ENCODE assay signal across 1 cellular context in the genomic region with DNA sequence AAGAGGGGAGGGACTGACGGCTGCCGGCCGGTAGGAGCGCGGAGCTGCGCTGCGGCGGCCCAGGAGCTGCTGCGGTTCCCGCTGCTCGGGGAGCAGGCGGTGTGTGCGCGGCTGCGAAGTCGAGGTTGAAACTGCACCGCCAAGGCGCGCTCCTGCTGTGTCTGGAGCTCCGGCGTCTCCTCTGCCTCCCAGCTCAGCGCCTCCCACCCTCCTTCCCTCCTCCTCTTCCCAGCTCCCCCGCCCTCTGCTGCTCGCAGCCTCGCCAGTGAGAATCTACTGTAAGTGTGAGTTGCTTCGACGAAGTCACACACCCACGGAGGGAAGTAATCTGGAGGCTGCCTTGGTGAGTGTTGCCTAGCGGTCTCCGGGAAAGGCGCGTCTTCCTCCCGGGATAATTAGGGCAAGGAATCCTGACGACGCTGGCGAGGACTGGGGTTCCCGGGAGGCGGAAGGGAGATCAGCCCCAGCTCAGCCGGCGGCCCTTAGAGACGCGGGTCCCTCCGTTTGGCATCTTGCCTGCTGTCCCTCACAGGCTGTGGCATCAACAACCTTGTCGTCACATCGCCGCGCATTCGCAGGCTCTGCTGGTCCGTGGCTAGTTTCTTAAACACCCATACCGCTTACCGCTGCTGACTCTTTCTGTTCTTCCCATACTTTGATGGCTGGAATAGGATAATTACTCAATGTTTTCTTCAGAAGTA.
TF ChIP-seq lines count a peak whose summit lies in the region.

A gene (minus strand): TSS at position 159 of the 701 bp plus-strand sequence. CDS start 747 bp downstream, outside the sequence.

TF ChIP-seq in WTC11, 78 proteins besides CTCF, POLR2A, EP300 and RAD21 (continued from another document):
- TF ChIP-seq, protein P1, sequence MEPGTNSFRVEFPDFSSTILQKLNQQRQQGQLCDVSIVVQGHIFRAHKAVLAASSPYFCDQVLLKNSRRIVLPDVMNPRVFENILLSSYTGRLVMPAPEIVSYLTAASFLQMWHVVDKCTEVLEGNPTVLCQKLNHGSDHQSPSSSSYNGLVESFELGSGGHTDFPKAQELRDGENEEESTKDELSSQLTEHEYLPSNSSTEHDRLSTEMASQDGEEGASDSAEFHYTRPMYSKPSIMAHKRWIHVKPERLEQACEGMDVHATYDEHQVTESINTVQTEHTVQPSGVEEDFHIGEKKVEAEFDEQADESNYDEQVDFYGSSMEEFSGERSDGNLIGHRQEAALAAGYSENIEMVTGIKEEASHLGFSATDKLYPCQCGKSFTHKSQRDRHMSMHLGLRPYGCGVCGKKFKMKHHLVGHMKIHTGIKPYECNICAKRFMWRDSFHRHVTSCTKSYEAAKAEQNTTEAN (CRISPR knock-in tag; IDR thresholded peaks at IDR 0.05), result no peak; the same call in 1 of the 2 replicates
- TF ChIP-seq OVOL2 (CRISPR knock-in tag; IDR thresholded peaks at IDR 0.05; ENCODE audit: borderline replicate concordance), result no peak
- TF ChIP-seq, protein P2, sequence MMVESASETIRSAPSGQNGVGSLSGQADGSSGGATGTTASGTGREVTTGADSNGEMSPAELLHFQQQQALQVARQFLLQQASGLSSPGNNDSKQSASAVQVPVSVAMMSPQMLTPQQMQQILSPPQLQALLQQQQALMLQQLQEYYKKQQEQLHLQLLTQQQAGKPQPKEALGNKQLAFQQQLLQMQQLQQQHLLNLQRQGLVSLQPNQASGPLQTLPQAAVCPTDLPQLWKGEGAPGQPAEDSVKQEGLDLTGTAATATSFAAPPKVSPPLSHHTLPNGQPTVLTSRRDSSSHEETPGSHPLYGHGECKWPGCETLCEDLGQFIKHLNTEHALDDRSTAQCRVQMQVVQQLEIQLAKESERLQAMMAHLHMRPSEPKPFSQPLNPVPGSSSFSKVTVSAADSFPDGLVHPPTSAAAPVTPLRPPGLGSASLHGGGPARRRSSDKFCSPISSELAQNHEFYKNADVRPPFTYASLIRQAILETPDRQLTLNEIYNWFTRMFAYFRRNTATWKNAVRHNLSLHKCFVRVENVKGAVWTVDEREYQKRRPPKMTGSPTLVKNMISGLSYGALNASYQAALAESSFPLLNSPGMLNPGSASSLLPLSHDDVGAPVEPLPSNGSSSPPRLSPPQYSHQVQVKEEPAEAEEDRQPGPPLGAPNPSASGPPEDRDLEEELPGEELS (CRISPR knock-in tag; IDR thresholded peaks at IDR 0.05), result peak; percentile 88
- TF ChIP-seq, protein P3, sequence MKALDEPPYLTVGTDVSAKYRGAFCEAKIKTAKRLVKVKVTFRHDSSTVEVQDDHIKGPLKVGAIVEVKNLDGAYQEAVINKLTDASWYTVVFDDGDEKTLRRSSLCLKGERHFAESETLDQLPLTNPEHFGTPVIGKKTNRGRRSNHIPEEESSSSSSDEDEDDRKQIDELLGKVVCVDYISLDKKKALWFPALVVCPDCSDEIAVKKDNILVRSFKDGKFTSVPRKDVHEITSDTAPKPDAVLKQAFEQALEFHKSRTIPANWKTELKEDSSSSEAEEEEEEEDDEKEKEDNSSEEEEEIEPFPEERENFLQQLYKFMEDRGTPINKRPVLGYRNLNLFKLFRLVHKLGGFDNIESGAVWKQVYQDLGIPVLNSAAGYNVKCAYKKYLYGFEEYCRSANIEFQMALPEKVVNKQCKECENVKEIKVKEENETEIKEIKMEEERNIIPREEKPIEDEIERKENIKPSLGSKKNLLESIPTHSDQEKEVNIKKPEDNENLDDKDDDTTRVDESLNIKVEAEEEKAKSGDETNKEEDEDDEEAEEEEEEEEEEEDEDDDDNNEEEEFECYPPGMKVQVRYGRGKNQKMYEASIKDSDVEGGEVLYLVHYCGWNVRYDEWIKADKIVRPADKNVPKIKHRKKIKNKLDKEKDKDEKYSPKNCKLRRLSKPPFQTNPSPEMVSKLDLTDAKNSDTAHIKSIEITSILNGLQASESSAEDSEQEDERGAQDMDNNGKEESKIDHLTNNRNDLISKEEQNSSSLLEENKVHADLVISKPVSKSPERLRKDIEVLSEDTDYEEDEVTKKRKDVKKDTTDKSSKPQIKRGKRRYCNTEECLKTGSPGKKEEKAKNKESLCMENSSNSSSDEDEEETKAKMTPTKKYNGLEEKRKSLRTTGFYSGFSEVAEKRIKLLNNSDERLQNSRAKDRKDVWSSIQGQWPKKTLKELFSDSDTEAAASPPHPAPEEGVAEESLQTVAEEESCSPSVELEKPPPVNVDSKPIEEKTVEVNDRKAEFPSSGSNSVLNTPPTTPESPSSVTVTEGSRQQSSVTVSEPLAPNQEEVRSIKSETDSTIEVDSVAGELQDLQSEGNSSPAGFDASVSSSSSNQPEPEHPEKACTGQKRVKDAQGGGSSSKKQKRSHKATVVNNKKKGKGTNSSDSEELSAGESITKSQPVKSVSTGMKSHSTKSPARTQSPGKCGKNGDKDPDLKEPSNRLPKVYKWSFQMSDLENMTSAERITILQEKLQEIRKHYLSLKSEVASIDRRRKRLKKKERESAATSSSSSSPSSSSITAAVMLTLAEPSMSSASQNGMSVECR (CRISPR knock-in tag; IDR thresholded peaks at IDR 0.05; ENCODE audit: borderline replicate concordance), result peak; percentile 26; the same call in 1 of the 2 replicates
- TF ChIP-seq, protein P4, sequence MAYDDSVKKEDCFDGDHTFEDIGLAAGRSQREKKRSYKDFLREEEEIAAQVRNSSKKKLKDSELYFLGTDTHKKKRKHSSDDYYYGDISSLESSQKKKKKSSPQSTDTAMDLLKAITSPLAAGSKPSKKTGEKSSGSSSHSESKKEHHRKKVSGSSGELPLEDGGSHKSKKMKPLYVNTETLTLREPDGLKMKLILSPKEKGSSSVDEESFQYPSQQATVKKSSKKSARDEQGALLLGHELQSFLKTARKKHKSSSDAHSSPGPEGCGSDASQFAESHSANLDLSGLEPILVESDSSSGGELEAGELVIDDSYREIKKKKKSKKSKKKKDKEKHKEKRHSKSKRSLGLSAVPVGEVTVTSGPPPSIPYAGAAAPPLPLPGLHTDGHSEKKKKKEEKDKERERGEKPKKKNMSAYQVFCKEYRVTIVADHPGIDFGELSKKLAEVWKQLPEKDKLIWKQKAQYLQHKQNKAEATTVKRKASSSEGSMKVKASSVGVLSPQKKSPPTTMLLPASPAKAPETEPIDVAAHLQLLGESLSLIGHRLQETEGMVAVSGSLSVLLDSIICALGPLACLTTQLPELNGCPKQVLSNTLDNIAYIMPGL (CRISPR knock-in tag; IDR thresholded peaks at IDR 0.05), result peak; percentile 70
- TF ChIP-seq, protein P5, sequence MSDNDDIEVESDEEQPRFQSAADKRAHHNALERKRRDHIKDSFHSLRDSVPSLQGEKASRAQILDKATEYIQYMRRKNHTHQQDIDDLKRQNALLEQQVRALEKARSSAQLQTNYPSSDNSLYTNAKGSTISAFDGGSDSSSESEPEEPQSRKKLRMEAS (CRISPR knock-in tag; IDR thresholded peaks at IDR 0.05), result peak; percentile 92
- TF ChIP-seq, protein P6, sequence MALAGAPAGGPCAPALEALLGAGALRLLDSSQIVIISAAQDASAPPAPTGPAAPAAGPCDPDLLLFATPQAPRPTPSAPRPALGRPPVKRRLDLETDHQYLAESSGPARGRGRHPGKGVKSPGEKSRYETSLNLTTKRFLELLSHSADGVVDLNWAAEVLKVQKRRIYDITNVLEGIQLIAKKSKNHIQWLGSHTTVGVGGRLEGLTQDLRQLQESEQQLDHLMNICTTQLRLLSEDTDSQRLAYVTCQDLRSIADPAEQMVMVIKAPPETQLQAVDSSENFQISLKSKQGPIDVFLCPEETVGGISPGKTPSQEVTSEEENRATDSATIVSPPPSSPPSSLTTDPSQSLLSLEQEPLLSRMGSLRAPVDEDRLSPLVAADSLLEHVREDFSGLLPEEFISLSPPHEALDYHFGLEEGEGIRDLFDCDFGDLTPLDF (CRISPR knock-in tag; IDR thresholded peaks at IDR 0.05), result peak; percentile 70; the same call in 1 of the 2 replicates
- TF ChIP-seq ZBTB21 (CRISPR knock-in tag; IDR thresholded peaks at IDR 0.05; ENCODE audit: borderline replicate concordance), result 0 out of 2 replicates have a peak, but pooled peaks have one; percentile 56
- TF ChIP-seq ETV6 (CRISPR knock-in tag; IDR thresholded peaks at IDR 0.05), result peak; percentile 90
- no peak for TF ChIP-seq HMGA2 (CRISPR knock-in tag; IDR thresholded peaks at IDR 0.05)
- no peak for TF ChIP-seq ZNF219 (CRISPR knock-in tag; IDR thresholded peaks at IDR 0.05; ENCODE audit: borderline replicate concordance)
- TF ChIP-seq ZNF121 (CRISPR knock-in tag; IDR thresholded peaks at IDR 0.05), result peak; percentile 84
- TF ChIP-seq, protein P7, sequence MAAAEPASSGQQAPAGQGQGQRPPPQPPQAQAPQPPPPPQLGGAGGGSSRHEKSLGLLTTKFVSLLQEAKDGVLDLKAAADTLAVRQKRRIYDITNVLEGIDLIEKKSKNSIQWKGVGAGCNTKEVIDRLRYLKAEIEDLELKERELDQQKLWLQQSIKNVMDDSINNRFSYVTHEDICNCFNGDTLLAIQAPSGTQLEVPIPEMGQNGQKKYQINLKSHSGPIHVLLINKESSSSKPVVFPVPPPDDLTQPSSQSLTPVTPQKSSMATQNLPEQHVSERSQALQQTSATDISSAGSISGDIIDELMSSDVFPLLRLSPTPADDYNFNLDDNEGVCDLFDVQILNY (CRISPR knock-in tag; IDR thresholded peaks at IDR 0.05), result peak; percentile 82
- TF ChIP-seq ZNF263 (CRISPR knock-in tag; IDR thresholded peaks at IDR 0.05; ENCODE audit: low read depth), result peak; percentile 79
- TF ChIP-seq, protein P8, sequence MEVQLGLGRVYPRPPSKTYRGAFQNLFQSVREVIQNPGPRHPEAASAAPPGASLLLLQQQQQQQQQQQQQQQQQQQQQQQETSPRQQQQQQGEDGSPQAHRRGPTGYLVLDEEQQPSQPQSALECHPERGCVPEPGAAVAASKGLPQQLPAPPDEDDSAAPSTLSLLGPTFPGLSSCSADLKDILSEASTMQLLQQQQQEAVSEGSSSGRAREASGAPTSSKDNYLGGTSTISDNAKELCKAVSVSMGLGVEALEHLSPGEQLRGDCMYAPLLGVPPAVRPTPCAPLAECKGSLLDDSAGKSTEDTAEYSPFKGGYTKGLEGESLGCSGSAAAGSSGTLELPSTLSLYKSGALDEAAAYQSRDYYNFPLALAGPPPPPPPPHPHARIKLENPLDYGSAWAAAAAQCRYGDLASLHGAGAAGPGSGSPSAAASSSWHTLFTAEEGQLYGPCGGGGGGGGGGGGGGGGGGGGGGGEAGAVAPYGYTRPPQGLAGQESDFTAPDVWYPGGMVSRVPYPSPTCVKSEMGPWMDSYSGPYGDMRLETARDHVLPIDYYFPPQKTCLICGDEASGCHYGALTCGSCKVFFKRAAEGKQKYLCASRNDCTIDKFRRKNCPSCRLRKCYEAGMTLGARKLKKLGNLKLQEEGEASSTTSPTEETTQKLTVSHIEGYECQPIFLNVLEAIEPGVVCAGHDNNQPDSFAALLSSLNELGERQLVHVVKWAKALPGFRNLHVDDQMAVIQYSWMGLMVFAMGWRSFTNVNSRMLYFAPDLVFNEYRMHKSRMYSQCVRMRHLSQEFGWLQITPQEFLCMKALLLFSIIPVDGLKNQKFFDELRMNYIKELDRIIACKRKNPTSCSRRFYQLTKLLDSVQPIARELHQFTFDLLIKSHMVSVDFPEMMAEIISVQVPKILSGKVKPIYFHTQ (CRISPR knock-in tag; IDR thresholded peaks at IDR 0.05), result no peak
- no peak for TF ChIP-seq KAT7 (CRISPR knock-in tag; IDR thresholded peaks at IDR 0.05; ENCODE audit: borderline replicate concordance)
- TF ChIP-seq ZNF232 (CRISPR knock-in tag; IDR thresholded peaks at IDR 0.05), result peak; percentile 78
- TF ChIP-seq, protein P9, sequence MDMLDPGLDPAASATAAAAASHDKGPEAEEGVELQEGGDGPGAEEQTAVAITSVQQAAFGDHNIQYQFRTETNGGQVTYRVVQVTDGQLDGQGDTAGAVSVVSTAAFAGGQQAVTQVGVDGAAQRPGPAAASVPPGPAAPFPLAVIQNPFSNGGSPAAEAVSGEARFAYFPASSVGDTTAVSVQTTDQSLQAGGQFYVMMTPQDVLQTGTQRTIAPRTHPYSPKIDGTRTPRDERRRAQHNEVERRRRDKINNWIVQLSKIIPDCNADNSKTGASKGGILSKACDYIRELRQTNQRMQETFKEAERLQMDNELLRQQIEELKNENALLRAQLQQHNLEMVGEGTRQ (CRISPR knock-in tag; IDR thresholded peaks at IDR 0.05), result no peak
- TF ChIP-seq GTF2I (CRISPR knock-in tag; conservative IDR thresholded peaks at IDR 0.05), result no peak
- no peak for TF ChIP-seq ZNF416 (CRISPR knock-in tag; IDR thresholded peaks at IDR 0.05)
TF ChIP-seq in WTC11: peak in this region for 22.
